Comparison of ENCODE assay signal across 24 cellular contexts in the genomic region with DNA sequence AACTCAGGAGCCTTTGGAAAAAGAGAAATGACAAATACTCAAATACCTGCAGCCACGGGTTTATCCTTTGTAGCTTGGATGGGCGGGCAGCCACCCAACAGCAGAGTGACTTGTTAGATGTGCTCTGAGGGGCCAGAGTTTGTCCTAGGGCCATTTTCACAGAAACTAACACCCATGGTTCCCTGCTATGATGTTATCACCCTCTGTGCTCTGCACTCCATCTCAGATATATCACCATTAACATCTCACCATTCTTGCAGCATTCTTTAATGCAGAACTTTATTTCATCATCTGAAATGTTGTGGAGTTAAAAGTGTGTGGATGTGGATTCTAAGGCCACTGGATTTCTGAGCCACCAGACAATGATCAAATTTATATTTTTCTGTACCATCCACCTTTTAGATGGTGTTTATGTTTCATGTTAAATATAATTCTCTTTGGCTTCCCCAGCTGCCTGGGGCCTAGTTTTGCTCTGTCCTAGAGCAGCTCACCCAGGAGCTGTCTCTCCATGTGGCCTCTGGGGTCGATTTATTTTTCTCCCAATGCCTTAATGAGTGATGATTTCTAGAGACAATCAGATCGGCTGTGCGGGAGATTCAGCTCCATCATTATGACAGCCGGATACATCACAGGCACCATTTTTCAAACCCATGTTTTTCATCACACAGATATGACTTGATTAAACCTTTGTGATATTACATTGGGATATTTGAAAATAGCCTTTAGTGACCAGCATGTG.
"Had no signal": no experiment of that assay in that cellular context is flagged by ENCODE, and none has a peak within 500 bp of the region (broad histone marks: within the 10 kb centered on the region; RNA-seq: fewer than 3 reads in every experiment).

No MANE protein-coding gene starts in this region.

- ATAC-seq: HepG2 had no signal

- H3K36me3 ChIP-seq: MG63, SJSA1 had no signal

- H3K4me3 ChIP-seq: MG63, SJSA1 had no signal

- H3K27ac ChIP-seq: SJSA1 had no signal

- FAIRE-seq: HepG2, RCC 7860 had no signal

- H3K27me3 ChIP-seq: MG63, SJSA1 had no signal

- H3K4me1 ChIP-seq: SJSA1 had no signal

- DNase-seq: IMR-90, Karpas-422, KG1, MG63, NCI-H1092, NCI-H1105 treated with DMSO at 0.1 percent for 48 hours, NCI-H1417 treated with DMSO at 0.1 percent for 48 hours, NCI-H146, NCI-H1694 treated with DMSO at 0.1 percent for 48 hours, NCI-H1930, NCI-H2081, NCI-H2107, NCI-H226, NCI-H446, NCI-H510A, NCI-H524 treated with DMSO at 0.1 percent for 48 hours, NCI-H69, NCI-H774, Right ventricle myocardium superior, RPMI8226, SIG-M5 had no signal

- H3K9me3 ChIP-seq: MG63, SJSA1 had no signal
